1 cellular context compared by ENCODE assay signal in the genomic region with DNA sequence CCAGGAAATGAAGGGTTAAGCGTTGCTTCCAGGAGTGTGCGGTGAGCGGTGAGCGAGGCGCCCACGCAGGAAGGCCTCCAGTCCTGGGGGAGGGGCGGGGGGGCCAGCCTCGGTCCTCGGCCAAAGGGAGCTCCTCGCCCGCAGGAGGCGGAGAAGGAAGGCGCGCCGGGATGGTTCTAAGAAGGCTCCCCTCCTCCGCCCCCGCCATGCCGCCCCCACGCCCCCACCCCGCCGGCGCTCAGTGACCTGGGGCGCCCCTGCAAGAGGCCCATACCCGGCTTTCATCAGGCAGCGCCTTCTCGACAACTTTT.
TF ChIP-seq lines count a peak whose summit lies in the region.

No MANE protein-coding gene starts in this region.

TF ChIP-seq in GM23338, 12 proteins besides CTCF, POLR2A, EP300 and RAD21 (continued from another document):
- TF ChIP-seq, protein P1, sequence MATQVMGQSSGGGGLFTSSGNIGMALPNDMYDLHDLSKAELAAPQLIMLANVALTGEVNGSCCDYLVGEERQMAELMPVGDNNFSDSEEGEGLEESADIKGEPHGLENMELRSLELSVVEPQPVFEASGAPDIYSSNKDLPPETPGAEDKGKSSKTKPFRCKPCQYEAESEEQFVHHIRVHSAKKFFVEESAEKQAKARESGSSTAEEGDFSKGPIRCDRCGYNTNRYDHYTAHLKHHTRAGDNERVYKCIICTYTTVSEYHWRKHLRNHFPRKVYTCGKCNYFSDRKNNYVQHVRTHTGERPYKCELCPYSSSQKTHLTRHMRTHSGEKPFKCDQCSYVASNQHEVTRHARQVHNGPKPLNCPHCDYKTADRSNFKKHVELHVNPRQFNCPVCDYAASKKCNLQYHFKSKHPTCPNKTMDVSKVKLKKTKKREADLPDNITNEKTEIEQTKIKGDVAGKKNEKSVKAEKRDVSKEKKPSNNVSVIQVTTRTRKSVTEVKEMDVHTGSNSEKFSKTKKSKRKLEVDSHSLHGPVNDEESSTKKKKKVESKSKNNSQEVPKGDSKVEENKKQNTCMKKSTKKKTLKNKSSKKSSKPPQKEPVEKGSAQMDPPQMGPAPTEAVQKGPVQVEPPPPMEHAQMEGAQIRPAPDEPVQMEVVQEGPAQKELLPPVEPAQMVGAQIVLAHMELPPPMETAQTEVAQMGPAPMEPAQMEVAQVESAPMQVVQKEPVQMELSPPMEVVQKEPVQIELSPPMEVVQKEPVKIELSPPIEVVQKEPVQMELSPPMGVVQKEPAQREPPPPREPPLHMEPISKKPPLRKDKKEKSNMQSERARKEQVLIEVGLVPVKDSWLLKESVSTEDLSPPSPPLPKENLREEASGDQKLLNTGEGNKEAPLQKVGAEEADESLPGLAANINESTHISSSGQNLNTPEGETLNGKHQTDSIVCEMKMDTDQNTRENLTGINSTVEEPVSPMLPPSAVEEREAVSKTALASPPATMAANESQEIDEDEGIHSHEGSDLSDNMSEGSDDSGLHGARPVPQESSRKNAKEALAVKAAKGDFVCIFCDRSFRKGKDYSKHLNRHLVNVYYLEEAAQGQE (IDR thresholded peaks at IDR 0.05; ENCODE audit: unreplicated experiment): no peak
